In the genomic region with DNA sequence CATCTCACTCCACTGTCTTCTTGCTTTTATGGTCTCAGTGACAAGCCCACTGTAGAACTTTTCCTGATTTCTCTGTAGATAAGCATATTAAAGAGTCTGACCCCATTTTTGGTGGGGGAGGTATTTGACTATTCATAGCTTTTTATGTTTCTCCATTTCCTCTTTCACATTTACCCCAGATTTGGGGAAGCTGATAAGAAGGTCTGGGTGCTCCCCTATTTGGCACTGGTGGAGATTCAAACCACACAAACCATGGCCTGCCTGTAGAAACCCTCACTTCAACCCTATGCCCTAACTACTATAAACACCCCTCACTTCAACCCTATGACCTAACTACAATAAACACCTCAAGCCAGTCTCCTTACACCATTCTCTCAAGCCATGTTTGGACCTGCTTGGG, we compare ENCODE assay signal across 24 cellular contexts.
"Had no signal": no experiment of that assay in that cellular context is flagged by ENCODE, and none has a peak within 500 bp of the region (broad histone marks: within the 10 kb centered on the region; RNA-seq: fewer than 3 reads in every experiment).

No MANE protein-coding gene starts in this region.

- H3K36me3 ChIP-seq: gastrocnemius medialis, lower lobe of right lung, sigmoid colon, stomach, thyroid gland, vagina had no signal

- H3K4me3 ChIP-seq: dorsolateral prefrontal cortex, gastrocnemius medialis, lower lobe of right lung, psoas muscle, sigmoid colon, stomach, thyroid gland, vagina had no signal

- H3K9me3 ChIP-seq: gastrocnemius medialis, psoas muscle, sigmoid colon, thyroid gland had no signal

- ATAC-seq: esophagus mucosa; gastrocnemius medialis; left ventricle myocardium superior; lower lobe of right lung; naive thymus-derived CD8-positive, alpha-beta T cell; psoas muscle; right cardiac atrium; stimulated activated effector memory CD8-positive, alpha-beta T cell treated with anti-CD3 and anti-CD28 coated beads, Interleukin-12 subunit alpha, Interleukin-12 subunit beta, amount 100 ng/mL, for 72 hours had no signal

- H3K4me1 ChIP-seq: gastrocnemius medialis, lower lobe of right lung, psoas muscle, sigmoid colon, stomach, thyroid gland, vagina had no signal

- H3K27me3 ChIP-seq: sigmoid colon, stomach, thyroid gland, vagina had no signal

- H3K27ac Mint-ChIP-seq: endodermal cell; naive thymus-derived CD8-positive, alpha-beta T cell; nephron progenitor cell; stimulated activated effector memory CD8-positive, alpha-beta T cell treated with anti-CD3 and anti-CD28 coated beads, Interleukin-12 subunit alpha, Interleukin-12 subunit beta, amount 100 ng/mL, for 72 hours had no signal

- H3K27ac ChIP-seq: dorsolateral prefrontal cortex, epithelial cell of prostate, gastrocnemius medialis, lower lobe of right lung, psoas muscle, sigmoid colon, stomach, thyroid gland, vagina had no signal

- H3K4me3 Mint-ChIP-seq: endodermal cell; naive thymus-derived CD8-positive, alpha-beta T cell; nephron progenitor cell; stimulated activated effector memory CD8-positive, alpha-beta T cell treated with anti-CD3 and anti-CD28 coated beads, Interleukin-12 subunit alpha, Interleukin-12 subunit beta, amount 100 ng/mL, for 72 hours had no signal

- H3K9me3 Mint-ChIP-seq: endodermal cell had no signal

- DNase-seq: dorsolateral prefrontal cortex; effector CD4-positive, alpha-beta T cell; endodermal cell; foreskin fibroblast; gastrocnemius medialis; head of caudate nucleus; left ventricle myocardium superior; lower lobe of right lung; naive thymus-derived CD8-positive, alpha-beta T cell; nephron progenitor cell; nucleus accumbens; psoas muscle; right cardiac atrium; sigmoid colon; stimulated activated CD4-positive, alpha-beta T cell treated with anti-CD3 and anti-CD28 coated beads, Interleukin-2, amount 100 ng/mL, for 24 hours; stimulated activated CD4-positive, alpha-beta T cell treated with anti-CD3 and anti-CD28 coated beads, Interleukin-4, amount 100 ng/mL, for 24 hours; stimulated activated naive CD4-positive, alpha-beta T cell treated with Interleukin-2 at 50 U/mL for 16 hours; stomach; thyroid gland; trophoblast cell had no signal

- H3K4me1 Mint-ChIP-seq: naive thymus-derived CD8-positive, alpha-beta T cell; stimulated activated effector memory CD8-positive, alpha-beta T cell treated with anti-CD3 and anti-CD28 coated beads, Interleukin-12 subunit alpha, Interleukin-12 subunit beta, amount 100 ng/mL, for 72 hours had no signal

- H3K36me3 Mint-ChIP-seq: stimulated activated effector memory CD8-positive, alpha-beta T cell treated with anti-CD3 and anti-CD28 coated beads, Interleukin-12 subunit alpha, Interleukin-12 subunit beta, amount 100 ng/mL, for 72 hours had no signal
